ENCODE assay signal across 1 cellular context in the genomic region with DNA sequence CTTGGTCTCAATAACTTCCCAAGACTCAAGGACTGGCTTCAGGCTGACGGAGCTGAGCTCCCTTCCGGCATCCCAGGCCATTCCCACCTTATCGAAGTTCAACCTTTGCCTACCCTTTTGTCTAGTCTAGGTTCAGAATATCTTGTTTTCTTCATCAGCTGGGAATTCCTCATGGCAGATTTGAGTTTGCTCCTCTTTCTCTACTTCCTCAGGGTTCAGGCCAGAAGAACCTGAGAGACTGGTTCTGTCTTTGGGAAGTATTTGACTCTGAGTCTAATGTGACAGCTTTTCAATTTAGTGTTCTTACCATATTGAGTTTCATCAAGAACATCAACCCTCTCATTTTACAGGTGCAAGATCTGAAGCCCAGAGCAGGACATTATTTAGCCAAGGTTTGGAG.
TF ChIP-seq lines count a peak whose summit lies in the region.

No MANE protein-coding gene starts in this region.

TF ChIP-seq in SK-N-SH treated with all-trans-retinoic acid at 6 μM for 48 hours, 23 proteins besides CTCF, POLR2A, EP300 and RAD21 (continued from another document):
- TF ChIP-seq, protein P1, sequence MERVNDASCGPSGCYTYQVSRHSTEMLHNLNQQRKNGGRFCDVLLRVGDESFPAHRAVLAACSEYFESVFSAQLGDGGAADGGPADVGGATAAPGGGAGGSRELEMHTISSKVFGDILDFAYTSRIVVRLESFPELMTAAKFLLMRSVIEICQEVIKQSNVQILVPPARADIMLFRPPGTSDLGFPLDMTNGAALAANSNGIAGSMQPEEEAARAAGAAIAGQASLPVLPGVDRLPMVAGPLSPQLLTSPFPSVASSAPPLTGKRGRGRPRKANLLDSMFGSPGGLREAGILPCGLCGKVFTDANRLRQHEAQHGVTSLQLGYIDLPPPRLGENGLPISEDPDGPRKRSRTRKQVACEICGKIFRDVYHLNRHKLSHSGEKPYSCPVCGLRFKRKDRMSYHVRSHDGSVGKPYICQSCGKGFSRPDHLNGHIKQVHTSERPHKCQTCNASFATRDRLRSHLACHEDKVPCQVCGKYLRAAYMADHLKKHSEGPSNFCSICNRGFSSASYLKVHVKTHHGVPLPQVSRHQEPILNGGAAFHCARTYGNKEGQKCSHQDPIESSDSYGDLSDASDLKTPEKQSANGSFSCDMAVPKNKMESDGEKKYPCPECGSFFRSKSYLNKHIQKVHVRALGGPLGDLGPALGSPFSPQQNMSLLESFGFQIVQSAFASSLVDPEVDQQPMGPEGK (CRISPR knock-in tag; IDR thresholded peaks at IDR 0.05; ENCODE audit: borderline replicate concordance): no peak
- TF ChIP-seq ISL1 (CRISPR knock-in tag; IDR thresholded peaks at IDR 0.05) (no peak), RARB (CRISPR knock-in tag; IDR thresholded peaks at IDR 0.05) (no peak), GLIS3 (CRISPR knock-in tag; IDR thresholded peaks at IDR 0.05) (no peak), ESRRG (CRISPR knock-in tag; IDR thresholded peaks at IDR 0.05) (no peak), ARNTL (CRISPR knock-in tag; IDR thresholded peaks at IDR 0.05; ENCODE audit: borderline replicate concordance, low read depth) (no peak), CSDC2 (CRISPR knock-in tag; IDR thresholded peaks at IDR 0.05) (no peak), ZFP30 (CRISPR knock-in tag; IDR thresholded peaks at IDR 0.05) (no peak)
- TF ChIP-seq, protein P2, sequence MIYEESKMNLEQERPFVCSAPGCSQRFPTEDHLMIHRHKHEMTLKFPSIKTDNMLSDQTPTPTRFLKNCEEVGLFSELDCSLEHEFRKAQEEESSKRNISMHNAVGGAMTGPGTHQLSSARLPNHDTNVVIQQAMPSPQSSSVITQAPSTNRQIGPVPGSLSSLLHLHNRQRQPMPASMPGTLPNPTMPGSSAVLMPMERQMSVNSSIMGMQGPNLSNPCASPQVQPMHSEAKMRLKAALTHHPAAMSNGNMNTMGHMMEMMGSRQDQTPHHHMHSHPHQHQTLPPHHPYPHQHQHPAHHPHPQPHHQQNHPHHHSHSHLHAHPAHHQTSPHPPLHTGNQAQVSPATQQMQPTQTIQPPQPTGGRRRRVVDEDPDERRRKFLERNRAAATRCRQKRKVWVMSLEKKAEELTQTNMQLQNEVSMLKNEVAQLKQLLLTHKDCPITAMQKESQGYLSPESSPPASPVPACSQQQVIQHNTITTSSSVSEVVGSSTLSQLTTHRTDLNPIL (CRISPR knock-in tag; IDR thresholded peaks at IDR 0.05; ENCODE audit: low read depth): no peak
- TF ChIP-seq, protein P3, sequence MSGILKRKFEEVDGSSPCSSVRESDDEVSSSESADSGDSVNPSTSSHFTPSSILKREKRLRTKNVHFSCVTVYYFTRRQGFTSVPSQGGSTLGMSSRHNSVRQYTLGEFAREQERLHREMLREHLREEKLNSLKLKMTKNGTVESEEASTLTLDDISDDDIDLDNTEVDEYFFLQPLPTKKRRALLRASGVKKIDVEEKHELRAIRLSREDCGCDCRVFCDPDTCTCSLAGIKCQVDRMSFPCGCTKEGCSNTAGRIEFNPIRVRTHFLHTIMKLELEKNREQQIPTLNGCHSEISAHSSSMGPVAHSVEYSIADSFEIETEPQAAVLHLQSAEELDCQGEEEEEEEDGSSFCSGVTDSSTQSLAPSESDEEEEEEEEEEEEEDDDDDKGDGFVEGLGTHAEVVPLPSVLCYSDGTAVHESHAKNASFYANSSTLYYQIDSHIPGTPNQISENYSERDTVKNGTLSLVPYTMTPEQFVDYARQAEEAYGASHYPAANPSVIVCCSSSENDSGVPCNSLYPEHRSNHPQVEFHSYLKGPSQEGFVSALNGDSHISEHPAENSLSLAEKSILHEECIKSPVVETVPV (CRISPR knock-in tag; IDR thresholded peaks at IDR 0.05): no peak
